ENCODE assay signal across 2 cellular contexts in genomic region chr12:93663729-93664084, GRCh38.
TF ChIP-seq lines count a peak whose summit lies in the region.

No MANE protein-coding gene starts in this region.

TF ChIP-seq in K562, 482 proteins besides CTCF, POLR2A, EP300 and RAD21:
- TF ChIP-seq FOXJ2 (tag; IDR thresholded peaks at IDR 0.05) (no peak), C11orf30 (IDR thresholded peaks at IDR 0.05; ENCODE audit: low read depth) (peak; percentile 89), KLF1 (tag; IDR thresholded peaks at IDR 0.05) (no peak), THAP7 (CRISPR knock-in tag; IDR thresholded peaks at IDR 0.05) (no peak), ZNF316 (IDR thresholded peaks at IDR 0.05) (peak; percentile 95), MAFK (IDR thresholded peaks at IDR 0.05; ENCODE audit: low read length) (peak; percentile 98), MAFG (tag; conservative IDR thresholded peaks at IDR 0.05) (peak; percentile 88), ARHGAP35 (IDR thresholded peaks at IDR 0.05; ENCODE audit: partially characterized antibody) (no peak), MAFF (IDR thresholded peaks at IDR 0.05; ENCODE audit: low read length) (peak; percentile 97), XRCC4 (IDR thresholded peaks at IDR 0.05; ENCODE audit: extremely low read depth, insufficient read depth, insufficient read length) (no peak), POLR2AphosphoS5 (IDR thresholded peaks at IDR 0.05; ENCODE audit: control insufficient read depth, insufficient read depth, low read depth, low read length) (no peak), ZNF766 (CRISPR knock-in tag; conservative IDR thresholded peaks at IDR 0.05) (no peak), ATF4 (CRISPR knock-in tag; IDR thresholded peaks at IDR 0.05) (no peak), NELFE (IDR thresholded peaks at IDR 0.05; ENCODE audit: insufficient read depth, insufficient read length) (no peak), CBFB (CRISPR knock-in tag; IDR thresholded peaks at IDR 0.05) (no peak)

TF ChIP-seq in HepG2, 621 proteins besides CTCF, POLR2A, EP300 and RAD21:
- TF ChIP-seq ARHGAP35 (CRISPR knock-in tag; IDR thresholded peaks at IDR 0.05; ENCODE audit: borderline replicate concordance) (no peak), ZNF280D (CRISPR knock-in tag; IDR thresholded peaks at IDR 0.05) (peak; percentile 2; the same call in 1 of the 2 replicates), SNAPC5 (CRISPR knock-in tag; IDR thresholded peaks at IDR 0.05; ENCODE audit: borderline replicate concordance) (0 out of 2 replicates have a peak, but pooled peaks have one; percentile 3), KMT2B (CRISPR knock-in tag; IDR thresholded peaks at IDR 0.05) (no peak), ZNF577 (CRISPR knock-in tag; IDR thresholded peaks at IDR 0.05; ENCODE audit: borderline replicate concordance, low read depth) (no peak), MAFF (IDR thresholded peaks at IDR 0.05; ENCODE audit: low read depth, low read length) (peak; percentile 96), KLF11 (CRISPR knock-in tag; IDR thresholded peaks at IDR 0.05) (0 out of 2 replicates have a peak, but pooled peaks have one; percentile 1), MAFK (conservative IDR thresholded peaks at IDR 0.05 in 1 of 2, IDR thresholded peaks at IDR 0.05 in 1 of 2; ENCODE audit: low read length in 2 of 2) (peak; percentile 94 to 99), MED13 (CRISPR knock-in tag; IDR thresholded peaks at IDR 0.05) (no peak), ZMAT3 (CRISPR knock-in tag; conservative IDR thresholded peaks at IDR 0.05) (no peak)
